15 cellular contexts compared by ENCODE assay signal in genomic region chr16:9934723-9935508, GRCh38.
"Had no signal": no experiment of that assay in that cellular context is flagged by ENCODE, and none has a peak within 500 bp of the region (broad histone marks: within the 10 kb centered on the region; RNA-seq: fewer than 3 reads in every experiment).

No MANE protein-coding gene starts in this region.

- H3K4me3 Mint-ChIP-seq: activated T-helper 17 cell treated with anti-CD3 and anti-CD28 coated beads, Interleukin-2, amount 50 U/mL, for 72 hours; immature natural killer cell; mesothelial cell of epicardium; T-helper 2 cell treated with Interferon-gamma antibody and Interleukin-4, amounts not matched to agents 5 μg/mL and 100 μg/mL, for 36 hours had no signal

- ATAC-seq: activated T-helper 17 cell treated with anti-CD3 and anti-CD28 coated beads, Interleukin-2, amount 50 U/mL, for 72 hours; esophagus mucosa; foreskin keratinocyte had no signal

- H3K4me3 ChIP-seq: cardiac muscle cell, lung had no signal

- H3K27me3 ChIP-seq: cardiac muscle cell, foreskin keratinocyte had no signal

- H3K27ac ChIP-seq: cardiac muscle cell, foreskin keratinocyte had no signal

- H3K36me3 Mint-ChIP-seq: immature natural killer cell, mesothelial cell of epicardium had no signal

- DNase-seq: activated CD4-positive, alpha-beta T cell treated with anti-CD3 and anti-CD28 coated beads, Interleukin-2, amount 50 U/mL, for 1 hour; activated CD4-positive, CD25-positive, alpha-beta regulatory T cell; activated naive CD4-positive, alpha-beta T cell treated with Interleukin-2 at 50 U/mL for 16 hours; foreskin keratinocyte; immature natural killer cell; stimulated activated CD4-positive, alpha-beta T cell treated with anti-CD3 and anti-CD28 coated beads, Interleukin-15, amount 100 ng/mL, for 24 hours; stimulated activated CD4-positive, alpha-beta T cell treated with anti-CD3 and anti-CD28 coated beads, Interleukin-4, amount 100 ng/mL, for 24 hours; stimulated activated naive CD4-positive, alpha-beta T cell treated with Interleukin-2 at 50 U/mL for 16 hours; trophoblast cell had no signal

- H3K36me3 ChIP-seq: cardiac muscle cell had no signal

- H3K27ac Mint-ChIP-seq: activated T-helper 17 cell treated with anti-CD3 and anti-CD28 coated beads, Interleukin-2, amount 50 U/mL, for 72 hours; immature natural killer cell; mesothelial cell of epicardium; T-helper 2 cell treated with Interferon-gamma antibody and Interleukin-4, amounts not matched to agents 5 μg/mL and 100 μg/mL, for 36 hours had no signal

- H3K4me1 Mint-ChIP-seq: activated T-helper 17 cell treated with anti-CD3 and anti-CD28 coated beads, Interleukin-2, amount 50 U/mL, for 72 hours; immature natural killer cell; mesothelial cell of epicardium had no signal

- H3K4me1 ChIP-seq: foreskin keratinocyte had no signal
